ENCODE assay signal across 8 cellular contexts in genomic region chr9:129627556-129628492, GRCh38. TPM values are rescaled to one million over a fixed set of nuclear protein-coding genes. Genes with fewer than 3 reads are reported as not detected.
DNase-seq lines count a peak whose midpoint lies in the region; ATAC-seq and TF ChIP-seq lines count a peak whose summit lies in the region.

No MANE protein-coding gene starts in this region.

- H3K4me3 ChIP-seq in GM12864 (ENCODE audit: low read depth, low read length): peak overlapping the region; percentile 88
- H3K4me3 ChIP-seq in PC-3 (ENCODE audit: low read length): peak overlapping the region; percentile 87
- H3K4me3 ChIP-seq in endodermal cell (ENCODE audit: low read length): peak overlapping the region; percentile 98
- peak overlapping the region; percentile 76 for H3K4me3 ChIP-seq in psoas muscle

- no peaks in the 10 kb centered on the region for H3F3A ChIP-seq in PC-3 (ENCODE audit: low read length, unreplicated experiment)

- BruUV-seq in PC-3 (replicated peaks; lab: Mats Ljungman, UMichigan): no TSS peak

- H3K9me2 ChIP-seq in PC-3 (replicated peaks; ENCODE audit: low read length): no peaks in the 10 kb centered on the region

- H3K9ac ChIP-seq in PC-3 (ENCODE audit: low read length) (peak overlapping the region; percentile 96; the same call in 1 of the 2 replicates), endodermal cell (ENCODE audit: extremely low read depth, low read length, poor library complexity, severe bottlenecking) (no peak overlapping the region)

- peak overlapping the region; percentile 76 for H3K4me3 Mint-ChIP-seq in endodermal cell

- ATAC-seq in PC-3 (no peak), psoas muscle (no peak), GM21528 (IDR thresholded peaks at IDR 0.05; ENCODE audit: low FRiP score, unreplicated experiment) (no peak), HG03159 (IDR thresholded peaks at IDR 0.05; ENCODE audit: unreplicated experiment) (no peak), GM21619 (IDR thresholded peaks at IDR 0.05; ENCODE audit: unreplicated experiment) (no peak), GM18861 (IDR thresholded peaks at IDR 0.05; ENCODE audit: unreplicated experiment) (no peak)

- TF ChIP-seq CTCF in GM12864 (IDR thresholded peaks at IDR 0.05; ENCODE audit: low read depth, low read length, missing control alignments) (no peak), PC-3 (conservative IDR thresholded peaks at IDR 0.05; ENCODE audit: low read depth, low read length) (no peak), endodermal cell (conservative IDR thresholded peaks at IDR 0.05) (no peak), psoas muscle (IDR thresholded peaks at IDR 0.05) (no peak)

- H3K36me3 Mint-ChIP-seq in endodermal cell (ENCODE audit: low read depth): peaks cover 9% of the 10 kb centered on the region

- H3K9me3 ChIP-seq in PC-3 (ENCODE audit: low read length) (no peaks in the 10 kb centered on the region), endodermal cell (ENCODE audit: control insufficient read depth, low read length) (no peaks in the 10 kb centered on the region), psoas muscle (no peaks in the 10 kb centered on the region)

- no peaks in the 10 kb centered on the region; the same call in none of the 2 replicates for H3K36me3 ChIP-seq in PC-3 (ENCODE audit: low read depth, low read length)
- H3K36me3 ChIP-seq in endodermal cell (ENCODE audit: control insufficient read depth, insufficient read depth, low read length): peaks cover 20% of the 10 kb centered on the region
- peaks cover 0 to 2% of the 10 kb centered on the region in 2 donors for H3K36me3 ChIP-seq in psoas muscle (ENCODE audit: insufficient read depth in 1 of 2, low read depth in 1 of 2)

- H3K9me3 Mint-ChIP-seq in endodermal cell: no peaks in the 10 kb centered on the region

- H3K27me3 Mint-ChIP-seq in endodermal cell (ENCODE audit: insufficient read depth): no peaks in the 10 kb centered on the region

- H3K27ac ChIP-seq in PC-3 (ENCODE audit: low read length) (no peak overlapping the region), endodermal cell (ENCODE audit: low read depth, low read length) (peak overlapping the region; percentile 30), psoas muscle (peak overlapping the region; percentile 93)

- CTCF ChIA-PET in PC-3 (lab: Charles Lee): no interaction called here

- peak overlapping the region; percentile 49 for H3K27ac Mint-ChIP-seq in endodermal cell

- peaks cover 19% of the 10 kb centered on the region for H3K4me1 ChIP-seq in PC-3 (ENCODE audit: insufficient read depth, low read length)
- H3K4me1 ChIP-seq in endodermal cell (ENCODE audit: control insufficient read depth, insufficient read depth, low read length): no peaks in the 10 kb centered on the region
- H3K4me1 ChIP-seq in psoas muscle: peaks cover 52% of the 10 kb centered on the region

- peaks cover 26% of the 10 kb centered on the region; the same call in 1 of the 2 replicates for H4K20me1 ChIP-seq in PC-3 (ENCODE audit: low read length)

- H2AFZ ChIP-seq in PC-3 (ENCODE audit: low read length): no peak overlapping the region

- H3K4me1 Mint-ChIP-seq in endodermal cell: peaks cover 27% of the 10 kb centered on the region

- DNase-seq in GM12864 (ENCODE audit: low read depth) (no peak), PC-3 (no peak), endodermal cell (no peak), psoas muscle (no peak)

- POLR2A ChIA-PET in PC-3 (lab: Charles Lee; ENCODE audit: unreplicated experiment): no interaction called here

- intact Hi-C loops in PC-3 (cut with micrococcal nuclease): no loop called here
- intact Hi-C loops in psoas muscle (cut with DNase I): loop anchor here in 1 of 2 donors (2.0 kb wide), 1 partner anchor 13 kb away; no protein-coding TSS in a partner anchor

- H3K4me2 ChIP-seq in PC-3 (ENCODE audit: low read length): peak overlapping the region; percentile 93

- WGBS in endodermal cell (ENCODE audit: insufficient coverage in 1 of 2, insufficient read length in 1 of 2), 2 experiments: 85 to 89% methylated on average over 12 to 13 of the region's 13 CpGs
- WGBS in psoas muscle, 3 donors: 20 to 25% (median 25%) methylated on average over 13 of the region's 13 CpGs

- H3K27me3 ChIP-seq in PC-3 (ENCODE audit: low read length) (no peaks in the 10 kb centered on the region), endodermal cell (ENCODE audit: control insufficient read depth, insufficient read depth, low read length, poor library complexity, severe bottlenecking) (no peaks in the 10 kb centered on the region), psoas muscle (ENCODE audit: insufficient read depth in 3 of 3, low read length in 2 of 3) (no peaks in the 10 kb centered on the region)

- H3K79me2 ChIP-seq in PC-3 (ENCODE audit: low read length): peaks cover 70% of the 10 kb centered on the region

RNA-seq across cellular contexts. Expression of gene NTMT1, which starts 1.9 kb away (rescaled TPM):
- 50.2 and 60.6 TPM in 2 replicates for total RNA-seq in PC-3 (2014; rRNA removed)
- total RNA-seq in endodermal cell: 10 to 100 TPM; 39.6 to 49.1 TPM
- 40.4 TPM for polyA plus RNA-seq in endodermal cell (2013, experiment 1 of 2)
- polyA plus RNA-seq in endodermal cell (2013, experiment 2 of 2): 40.9 TPM
- total RNA-seq in psoas muscle: 10 to 100 TPM; 67.5 to 98.2 (median 72.0) TPM
- 100 to 1,000 TPM in 2 of 3 donors, 10 to 100 TPM in 1; 92.9 to 178 (median 112) TPM for polyA plus RNA-seq in psoas muscle

RNA-seq across cellular contexts. Expression of gene C9orf50, which starts 6.9 kb away (rescaled TPM):
- total RNA-seq in PC-3 (2014; rRNA removed) (not detected in 2 replicates), endodermal cell (not detected), psoas muscle (not detected)
- not detected for polyA plus RNA-seq in endodermal cell (2013, experiment 1 of 2)
- not detected for polyA plus RNA-seq in endodermal cell (2013, experiment 2 of 2)
- polyA plus RNA-seq in psoas muscle: not detected

RNA-seq across cellular contexts. Expression of gene ASB6, which starts 14.1 kb away (rescaled TPM):
- total RNA-seq in PC-3 (2014; rRNA removed) (19.1 and 20.8 TPM in 2 replicates), endodermal cell (10 to 100 TPM; 19.8 to 20.2 TPM), psoas muscle (10 to 100 TPM in 1 of 4 donors, 1 to 10 TPM in 3; 6.3 to 11.9 (median 8.6) TPM)
- polyA plus RNA-seq in endodermal cell (2013, experiment 1 of 2): 17.7 TPM
- polyA plus RNA-seq in endodermal cell (2013, experiment 2 of 2): 14.9 TPM
- 10 to 100 TPM in 2 of 3 donors, 1 to 10 TPM in 1; 8.0 to 20.2 (median 14.9) TPM for polyA plus RNA-seq in psoas muscle

RNA-seq across cellular contexts. Expression of gene PRRX2, which starts 37.6 kb away (rescaled TPM):
- total RNA-seq in PC-3 (2014; rRNA removed): 0.47 and 1.3 TPM in 2 replicates
- 1 to 10 TPM; 1.0 to 3.8 TPM for total RNA-seq in endodermal cell
- polyA plus RNA-seq in endodermal cell (2013, experiment 1 of 2): 5.4 TPM
- 6.0 TPM for polyA plus RNA-seq in endodermal cell (2013, experiment 2 of 2)
- 1 to 10 TPM in 1 of 4 donors, under 1 TPM in 3; 0.27 to 1.1 (median 0.50) TPM for total RNA-seq in psoas muscle
- polyA plus RNA-seq in psoas muscle: under 1 TPM; 0.03 to 0.52 (median 0.34) TPM
